ENCODE assay signal across 11 cellular contexts in genomic region chr3:122005033-122005565, GRCh38. TPM values are rescaled to one million over a fixed set of nuclear protein-coding genes. Genes with fewer than 3 reads are reported as not detected.
A peak's percentile ranks its signal among the peaks of the same experiment; 100 is the strongest.
DNase-seq lines count a peak whose midpoint lies in the region; ATAC-seq and TF ChIP-seq lines count a peak whose summit lies in the region.
"Had no signal": no experiment of that assay in that cellular context is flagged by ENCODE, and none has a peak within 500 bp of the region (broad histone marks: within the 10 kb centered on the region; RNA-seq: fewer than 3 reads in every experiment).

No MANE protein-coding gene starts in this region.

- BruUV-seq in OCI-LY7 (replicated peaks; lab: Mats Ljungman, UMichigan) = no TSS peak

- POLR2A ChIA-PET in OCI-LY7 (lab: Charles Lee) = interaction anchor here (0.6 to 2.2 kb wide), 4 partner anchors 10 to 35 kb away, joined by 4 to 10 read pairs (median 6); no protein-coding TSS in a partner anchor

- no peak overlapping the region for H2BK15ac ChIP-seq in H9 (ENCODE audit: low read depth, low read length)

- H2AK5ac ChIP-seq in H9 (ENCODE audit: insufficient read length, low read length) = no peak overlapping the region

- H2AFZ ChIP-seq in H9 (ENCODE audit: low read length) (no peak overlapping the region), OCI-LY7 (ENCODE audit: low read length) (no peak overlapping the region)

- no CpG with 5 or more reads among the region's 13 CpGs for WGBS in H9 (ENCODE audit: extremely low coverage, insufficient read length, low lambda C conversion rate)

- H3K27me3 Mint-ChIP-seq in H9 (ENCODE audit: low read depth) = no peaks in the 10 kb centered on the region
- no peaks in the 10 kb centered on the region for H3K27me3 Mint-ChIP-seq in stimulated activated memory B cell treated with anti-CD40 and anti-IgM and Interleukin-4, amounts not matched to agents 10 μg/mL and 1 μg/mL and 100 μg/mL, for 72 hours

- TF ChIP-seq CTCF in H9 (conservative IDR thresholded peaks at IDR 0.05) (no peak), OCI-LY7 (conservative IDR thresholded peaks at IDR 0.05; ENCODE audit: low read length) (no peak)

- peaks cover 33 to 44% of the 10 kb centered on the region in 2 experiments for H3K4me1 Mint-ChIP-seq in H9
- H3K4me1 Mint-ChIP-seq in stimulated activated memory B cell treated with anti-CD40 and anti-IgM and Interleukin-4, amounts not matched to agents 10 μg/mL and 1 μg/mL and 100 μg/mL, for 72 hours = peaks cover 78% of the 10 kb centered on the region

- H3K4me3 Mint-ChIP-seq in H9 = no peak overlapping the region
- peak overlapping the region; percentile 64 for H3K4me3 Mint-ChIP-seq in stimulated activated memory B cell treated with anti-CD40 and anti-IgM and Interleukin-4, amounts not matched to agents 10 μg/mL and 1 μg/mL and 100 μg/mL, for 72 hours

- peaks cover 12% of the 10 kb centered on the region for H3K4me1 ChIP-seq in H9 (ENCODE audit: insufficient read depth, low read length)
- H3K4me1 ChIP-seq in OCI-LY7 (ENCODE audit: insufficient read depth, low read length, poor library complexity, severe bottlenecking) = peaks cover 55% of the 10 kb centered on the region
- H3K4me1 ChIP-seq: body of pancreas had no signal

- H3K9me3 ChIP-seq in H9 (ENCODE audit: control insufficient read depth, low read depth, low read length) (no peaks in the 10 kb centered on the region), OCI-LY7 (ENCODE audit: low read length) (no peaks in the 10 kb centered on the region)
- H3K9me3 ChIP-seq: body of pancreas, heart left ventricle had no signal

- no peak overlapping the region for H3K9ac ChIP-seq in H9 (ENCODE audit: extremely low read depth, insufficient read length, low read length)

- no peaks in the 10 kb centered on the region for H3K27me3 ChIP-seq in H9 (ENCODE audit: insufficient read depth, low read length)
- H3K27me3 ChIP-seq: body of pancreas had no signal

- H3K36me3 Mint-ChIP-seq in H9 (ENCODE audit: insufficient read depth in 1 of 3, low read depth in 3 of 3) = peaks cover 0 to 1% (median 0%) of the 10 kb centered on the region in 3 experiments; a peak in 1 of 7 replicates
- H3K36me3 Mint-ChIP-seq in stimulated activated memory B cell treated with anti-CD40 and anti-IgM and Interleukin-4, amounts not matched to agents 10 μg/mL and 1 μg/mL and 100 μg/mL, for 72 hours = no peaks in the 10 kb centered on the region

- intact Hi-C loops in OCI-LY7 (cut with micrococcal nuclease; ENCODE audit: unreplicated experiment) = no loop called here
- intact Hi-C loops in left ventricle myocardium superior (cut with micrococcal nuclease) = no loop called here

- no peaks in the 10 kb centered on the region for H3K79me1 ChIP-seq in H9 (ENCODE audit: insufficient read depth, low read depth, low read length, poor library complexity, severe bottlenecking)

- H4K5ac ChIP-seq in H9 (ENCODE audit: insufficient read length, low read depth, low read length) = no peak overlapping the region

- H4K91ac ChIP-seq in H9 (ENCODE audit: insufficient read length, low read depth, low read length) = no peak overlapping the region

- H3K23ac ChIP-seq in H9 (ENCODE audit: insufficient read length, low read depth, low read length) = no peak overlapping the region

- H2BK5ac ChIP-seq in H9 (ENCODE audit: insufficient read length, low read length) = no peak overlapping the region

- no peaks in the 10 kb centered on the region for H3K9me2 ChIP-seq in OCI-LY7 (ENCODE audit: insufficient read depth, low read length)

- no peak overlapping the region for H2BK12ac ChIP-seq in H9 (ENCODE audit: insufficient read length, low read depth, low read length)

- CTCF ChIA-PET in OCI-LY7 (lab: Charles Lee; ENCODE audit: unreplicated experiment) = no interaction called here

- no peak overlapping the region for H3K4ac ChIP-seq in H9 (ENCODE audit: low read depth, low read length)

- H3K18ac ChIP-seq in H9 (ENCODE audit: insufficient read length, low read depth, low read length) = no peak overlapping the region

- no peak overlapping the region for H3K56ac ChIP-seq in H9 (ENCODE audit: insufficient read length, low read depth, low read length)

- no peak overlapping the region for H3T11ph ChIP-seq in H9 (ENCODE audit: low read length)

- no peak overlapping the region for H2BK120ac ChIP-seq in H9 (ENCODE audit: low read depth, low read length, poor library complexity, severe bottlenecking)

- H3K4me3 ChIP-seq in OCI-LY7 (ENCODE audit: low read depth, low read length, poor library complexity, severe bottlenecking) = no peak overlapping the region
- H3K4me3 ChIP-seq: body of pancreas, heart left ventricle had no signal

- no peaks in the 10 kb centered on the region for H3K23me2 ChIP-seq in H9 (ENCODE audit: insufficient read length, low read depth, low read length, poor library complexity, severe bottlenecking)

- H3K27ac ChIP-seq in H9 (ENCODE audit: insufficient read length, low read depth, low read length) (no peak overlapping the region), OCI-LY7 (ENCODE audit: low read depth, low read length, poor library complexity, severe bottlenecking) (no peak overlapping the region)
- H3K27ac ChIP-seq: body of pancreas had no signal

- H2BK20ac ChIP-seq in H9 (ENCODE audit: low read depth, low read length, poor library complexity, severe bottlenecking) = peak overlapping the region; percentile 49

- H4K20me1 ChIP-seq in H9 (ENCODE audit: control insufficient read depth, insufficient read depth, insufficient read length) (no peaks in the 10 kb centered on the region), OCI-LY7 (ENCODE audit: insufficient read depth, low read length) (no peaks in the 10 kb centered on the region)

- H3K27ac Mint-ChIP-seq in H9 = peak overlapping the region in 1 of 3 experiments; percentile 55; a peak in 1 of 7 replicates
- peak overlapping the region; percentile 88 for H3K27ac Mint-ChIP-seq in stimulated activated memory B cell treated with anti-CD40 and anti-IgM and Interleukin-4, amounts not matched to agents 10 μg/mL and 1 μg/mL and 100 μg/mL, for 72 hours

- H3K36me3 ChIP-seq in OCI-LY7 (ENCODE audit: insufficient read depth, low read length) = no peaks in the 10 kb centered on the region; the same call in 1 of the 2 replicates
- H3K36me3 ChIP-seq: heart left ventricle had no signal

- H3K9me3 Mint-ChIP-seq in H9 = no peaks in the 10 kb centered on the region; a peak in 1 of 5 replicates
- no peaks in the 10 kb centered on the region for H3K9me3 Mint-ChIP-seq in stimulated activated memory B cell treated with anti-CD40 and anti-IgM and Interleukin-4, amounts not matched to agents 10 μg/mL and 1 μg/mL and 100 μg/mL, for 72 hours

- DNase-seq in activated naive CD4-positive, alpha-beta T cell treated with Interleukin-2 at 50 U/mL for 16 hours = peak; percentile 44
- no peak for DNase-seq in activated naive CD4-positive, alpha-beta T cell (lab: John Stamatoyannopoulos, UW)
- peak; percentile 59 for DNase-seq in H9
- DNase-seq in OCI-LY7 (ENCODE audit: low spot score) = no peak
- no peak for DNase-seq in left ventricle myocardium superior
- DNase-seq in T-helper 2 cell = no peak
- no peak for DNase-seq in NCI-H128 (lab: John Stamatoyannopoulos, UW; ENCODE audit: unreplicated experiment)
- DNase-seq: heart left ventricle, NCI-H446 had no signal

- no peak overlapping the region for H3K14ac ChIP-seq in H9 (ENCODE audit: insufficient read depth, low read length)

- H3K4me2 ChIP-seq in H9 (ENCODE audit: insufficient read depth, insufficient read length, low read length) (no peak overlapping the region), OCI-LY7 (ENCODE audit: low read length) (peak overlapping the region; percentile 21; the same call in 1 of the 2 replicates)

- H4K8ac ChIP-seq in H9 (replicated peaks; ENCODE audit: insufficient read length, low read depth, low read length) = no peak overlapping the region

- H3K79me2 ChIP-seq in H9 (ENCODE audit: insufficient read depth, low read length) (no peaks in the 10 kb centered on the region), OCI-LY7 (ENCODE audit: insufficient read depth, low read depth, low read length) (no peaks in the 10 kb centered on the region)

- ATAC-seq in stimulated activated memory B cell treated with anti-CD40 and anti-IgM and Interleukin-4, amounts not matched to agents 10 μg/mL and 1 μg/mL and 100 μg/mL, for 72 hours = peak; percentile 77
- no peak for ATAC-seq in left ventricle myocardium superior
- ATAC-seq: body of pancreas had no signal

RNA-seq across cellular contexts. Expression of gene ILDR1, which starts 16.9 kb away (rescaled TPM):
- 0.68 and 1.1 TPM in 2 replicates for total RNA-seq in H9 (2021)
- 1.1 and 2.4 TPM in 2 replicates for total RNA-seq in OCI-LY7 (2014; rRNA removed; shearing (Covaris generic))
- total RNA-seq in OCI-LY7 (2022) = 2.5 and 2.6 TPM in 2 replicates
- total RNA-seq in left ventricle myocardium superior = 0.20 TPM

RNA-seq across cellular contexts. Expression of gene CD86, which starts 50.1 kb away (rescaled TPM):
- total RNA-seq in H9 (2021) (not detected in 2 replicates), OCI-LY7 (2022) (18.9 and 22.2 TPM in 2 replicates), left ventricle myocardium superior (4.4 TPM)
- 10.8 and 13.5 TPM in 2 replicates for total RNA-seq in OCI-LY7 (2014; rRNA removed; shearing (Covaris generic))

Comparison
In these comparisons a context has a peak if more than half of its experiments do, and no peak if none do; other contexts are left out.
1. DNase-seq: peak in activated naive CD4-positive, alpha-beta T cell treated with Interleukin-2 at 50 U/mL for 16 hours (single experiment) and H9 (single experiment); none in activated naive CD4-positive, alpha-beta T cell (0 of 4), OCI-LY7 (single experiment), left ventricle myocardium superior (single experiment), T-helper 2 cell (0 of 5) and NCI-H128 (single experiment).